In genomic region chr5:99928490-99928889, GRCh38 we compare ENCODE assay signal across 28 cellular contexts.
"Had no signal": no experiment of that assay in that cellular context is flagged by ENCODE, and none has a peak within 500 bp of the region (broad histone marks: within the 10 kb centered on the region; RNA-seq: fewer than 3 reads in every experiment).

No MANE protein-coding gene starts in this region.

- H3K27me3 Mint-ChIP-seq: activated CD4-positive, alpha-beta T cell treated with anti-CD3 and anti-CD28 coated beads for 36 hours; activated naive CD8-positive, alpha-beta T cell treated with anti-CD3 and anti-CD28 coated beads, Interleukin-2, amount 50 U/mL, for 24 hours; brain; central memory CD8-positive, alpha-beta T cell had no signal

- H3K27ac Mint-ChIP-seq: activated CD4-positive, alpha-beta T cell treated with anti-CD3 and anti-CD28 coated beads for 36 hours; activated CD8-positive, alpha-beta T cell treated with anti-CD3 and anti-CD28 coated beads, Interleukin-2, amount 10 ng/mL, durations not matched to agents 7 days and 5 days; activated naive CD4-positive, alpha-beta T cell treated with anti-CD3 and anti-CD28 coated beads, Interleukin-2, amount 50 U/mL, for 72 hours; activated naive CD8-positive, alpha-beta T cell treated with anti-CD3 and anti-CD28 coated beads, Interleukin-2, amount 50 U/mL, for 24 hours; brain had no signal

- H3K36me3 Mint-ChIP-seq: activated naive CD4-positive, alpha-beta T cell treated with anti-CD3 and anti-CD28 coated beads, Interleukin-2, amount 50 U/mL, for 72 hours; brain had no signal

- H3K9ac ChIP-seq: SK-N-SH had no signal

- DNase-seq: activated CD4-positive, alpha-beta T cell treated with anti-CD3 and anti-CD28 coated beads for 36 hours; activated CD8-positive, alpha-beta memory T cell treated with anti-CD3 and anti-CD28 coated beads, Interleukin-2, amount 50 U/mL, for 48 hours; activated CD8-positive, alpha-beta T cell treated with anti-CD3 and anti-CD28 coated beads, Interleukin-2, amount 10 ng/mL, durations not matched to agents 7 days and 5 days; activated naive CD8-positive, alpha-beta T cell treated with anti-CD3 and anti-CD28 coated beads, Interleukin-2, amount 50 U/mL, for 24 hours; activated T-cell treated with anti-CD3 and anti-CD28 coated beads, Interleukin-2, amount 50 U/mL, for 1 hour; amygdala; KG1; NCI-H1048; NCI-H1417; NCI-H1930; NCI-H2171 treated with DMSO at 0.1 percent for 48 hours; NCI-H226; NCI-H510A; NCI-H526 treated with DMSO at 0.1 percent for 48 hours; NCI-H82; NK-92 treated with Interleukin-12 subunit alpha and Interleukin-12 subunit beta, amount 100 ng/mL, for 24 hours; OCI-M1; Right ventricle myocardium superior; SJCRH30; SK-N-SH; T-helper 1 cell; WERI-Rb-1 had no signal

- H3K4me1 Mint-ChIP-seq: activated CD4-positive, alpha-beta T cell treated with anti-CD3 and anti-CD28 coated beads for 36 hours; activated naive CD8-positive, alpha-beta T cell treated with anti-CD3 and anti-CD28 coated beads, Interleukin-2, amount 50 U/mL, for 24 hours; brain; central memory CD8-positive, alpha-beta T cell had no signal

- H3K27ac ChIP-seq: RWPE1, SJCRH30, WERI-Rb-1 had no signal

- FAIRE-seq: astrocyte had no signal

- H3K36me3 ChIP-seq: SJCRH30, WERI-Rb-1 had no signal

- H3K9me3 Mint-ChIP-seq: activated naive CD4-positive, alpha-beta T cell treated with anti-CD3 and anti-CD28 coated beads, Interleukin-2, amount 50 U/mL, for 72 hours; activated naive CD8-positive, alpha-beta T cell treated with anti-CD3 and anti-CD28 coated beads, Interleukin-2, amount 50 U/mL, for 24 hours; brain had no signal

- H3K4me3 Mint-ChIP-seq: activated CD4-positive, alpha-beta T cell treated with anti-CD3 and anti-CD28 coated beads for 36 hours; activated CD8-positive, alpha-beta T cell treated with anti-CD3 and anti-CD28 coated beads, Interleukin-2, amount 10 ng/mL, durations not matched to agents 7 days and 5 days; activated naive CD8-positive, alpha-beta T cell treated with anti-CD3 and anti-CD28 coated beads, Interleukin-2, amount 50 U/mL, for 24 hours; brain; central memory CD8-positive, alpha-beta T cell had no signal

- H3K9me3 ChIP-seq: SK-N-SH had no signal

- H3K4me2 ChIP-seq: SK-N-SH had no signal

- ATAC-seq: activated CD4-positive, alpha-beta T cell treated with anti-CD3 and anti-CD28 coated beads for 36 hours; activated CD8-positive, alpha-beta T cell treated with anti-CD3 and anti-CD28 coated beads, Interleukin-2, amount 10 ng/mL, durations not matched to agents 7 days and 5 days; activated naive CD4-positive, alpha-beta T cell treated with anti-CD3 and anti-CD28 coated beads, Interleukin-2, amount 50 U/mL, for 72 hours; activated naive CD8-positive, alpha-beta T cell treated with anti-CD3 and anti-CD28 coated beads, Interleukin-2, amount 50 U/mL, for 24 hours; Panc1 had no signal

- H3K27me3 ChIP-seq: SJCRH30 had no signal

- H3K4me1 ChIP-seq: SJCRH30 had no signal

- H3K4me3 ChIP-seq: SJCRH30 had no signal
